In the genomic region with DNA sequence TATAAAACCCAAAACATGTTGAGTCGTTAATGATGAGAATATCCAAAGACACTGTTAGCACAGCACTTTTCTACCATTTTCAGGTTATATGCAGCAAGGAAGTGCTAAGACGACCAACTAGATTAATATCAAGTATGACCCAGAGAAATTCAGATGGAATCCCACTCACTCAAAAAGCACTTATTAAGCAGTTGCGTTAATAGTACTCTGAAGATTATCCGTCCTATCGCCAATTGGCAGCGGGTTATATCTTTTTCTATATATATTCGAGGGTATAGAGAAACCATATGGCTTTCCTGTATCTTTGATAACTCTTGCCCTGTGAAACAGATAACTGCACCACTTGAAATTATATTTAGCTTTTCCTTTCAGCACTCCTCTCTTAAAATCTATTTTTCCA, we compare ENCODE assay signal across 8 cellular contexts. TPM values are rescaled to one million over a fixed set of nuclear protein-coding genes. Genes with fewer than 3 reads are reported as not detected.
DNase-seq lines count a peak whose midpoint lies in the region; ATAC-seq and TF ChIP-seq lines count a peak whose summit lies in the region.

No MANE protein-coding gene starts in this region.

- H3K79me2 ChIP-seq in ACC112 (ENCODE audit: control insufficient read depth, insufficient read depth, low read length, unreplicated experiment), result peaks cover 55% of the 10 kb centered on the region

- H3K4me1 Mint-ChIP-seq in MCF 10A (ENCODE audit: insufficient read depth, unreplicated experiment), result peaks cover 16% of the 10 kb centered on the region

- CTCF ChIA-PET in MCF 10A (lab: Yijun Ruan, JAX) (interaction anchor here (0.6 to 1.6 kb wide), 4 partner anchors 11 to 298 kb away, joined by 5 to 7 read pairs (median 6); no protein-coding TSS in a partner anchor), GM10248 (lab: Yijun Ruan, JAX) (interaction anchor here (1.3 to 4.9 kb wide), 5 partner anchors 10 to 347 kb away, joined by 6 to 55 read pairs (median 16); partner anchors contain the start of gene GOSR1)

- no peaks in the 10 kb centered on the region for H3K36me3 ChIP-seq in ACC112 (ENCODE audit: insufficient read depth, low read length)
- peaks cover 4% of the 10 kb centered on the region for H3K36me3 ChIP-seq in HUES6 (ENCODE audit: control insufficient read depth, insufficient read depth, low read length)
- no peaks in the 10 kb centered on the region for H3K36me3 ChIP-seq in mucosa of stomach (ENCODE audit: control insufficient read depth, insufficient read depth, low read length)

- H3K9me3 ChIP-seq in HUES6 (ENCODE audit: control insufficient read depth, insufficient read depth, low read depth, low read length) (no peaks in the 10 kb centered on the region), mucosa of stomach (ENCODE audit: control insufficient read depth, low read length) (no peaks in the 10 kb centered on the region)

- no peak for ATAC-seq in sciatic nerve
- ATAC-seq in HG03108 (IDR thresholded peaks at IDR 0.05; ENCODE audit: unreplicated experiment), result no peak

- peak overlapping the region; percentile 90 for H2AFZ ChIP-seq in ACC112 (ENCODE audit: low read length, unreplicated experiment)

- H3K9ac ChIP-seq in HUES6 (ENCODE audit: low read length) (peak overlapping the region; percentile 79), mucosa of stomach (ENCODE audit: low read length) (peak overlapping the region; percentile 84)

- H3K4me3 Mint-ChIP-seq in MCF 10A (ENCODE audit: unreplicated experiment), result peak overlapping the region; percentile 100

- TSS peak; percentile 32 for BruUV-seq in MCF 10A (replicated peaks; lab: Mats Ljungman, UMichigan)

- H3K27ac ChIP-seq in ACC112 (ENCODE audit: low read depth, low read length) (no peak overlapping the region), HUES6 (ENCODE audit: low read depth, low read length) (no peak overlapping the region)

- intact Hi-C loops in MCF 10A (cut with micrococcal nuclease) (loop anchor here (5.0 kb wide), 1 partner anchor 481 kb away; no protein-coding TSS in a partner anchor), sciatic nerve (cut with DNase I) (no loop called here)

- peaks cover 14% of the 10 kb centered on the region for H3K36me3 Mint-ChIP-seq in MCF 10A (ENCODE audit: insufficient read depth, unreplicated experiment)

- H3K27ac Mint-ChIP-seq in MCF 10A (ENCODE audit: low read depth, unreplicated experiment), result peak overlapping the region; percentile 83

- TF ChIP-seq CTCF in MCF 10A (IDR thresholded peaks at IDR 0.05; ENCODE audit: unreplicated experiment) (no peak), GM10248 (IDR thresholded peaks at IDR 0.05; ENCODE audit: control extremely low read depth, extremely low read depth, low read depth, missing control alignments) (no peak)

- H3K4me1 ChIP-seq in ACC112 (ENCODE audit: control insufficient read depth, insufficient read depth, low read length, unreplicated experiment) (peaks cover 10% of the 10 kb centered on the region), HUES6 (ENCODE audit: control insufficient read depth, insufficient read depth, low read length) (peaks cover 11% of the 10 kb centered on the region; the same call in 1 of the 2 replicates), mucosa of stomach (ENCODE audit: control insufficient read depth, insufficient read depth, low read length) (peaks cover 7% of the 10 kb centered on the region)

- H3K27me3 ChIP-seq in ACC112 (ENCODE audit: insufficient read depth, low read length), result no peaks in the 10 kb centered on the region
- no peaks in the 10 kb centered on the region for H3K27me3 ChIP-seq in HUES6 (ENCODE audit: control insufficient read depth, insufficient read depth, low read length)
- no peaks in the 10 kb centered on the region for H3K27me3 ChIP-seq in mucosa of stomach (ENCODE audit: control insufficient read depth, insufficient read depth, low read length)

- DNase-seq in MCF 10A (ENCODE audit: unreplicated experiment) (no peak), sciatic nerve (ENCODE audit: low spot score) (no peak), GM10248 (ENCODE audit: extremely low spot score) (no peak)
- DNase-seq in activated effector memory CD4-positive, alpha-beta T cell treated with Interleukin-2 at 50 U/mL for 16 hours, result no peak

- no peaks in the 10 kb centered on the region for H3K9me3 Mint-ChIP-seq in MCF 10A (ENCODE audit: unreplicated experiment)

- peak overlapping the region; percentile 90 for H3K4me3 ChIP-seq in ACC112 (ENCODE audit: low read depth, low read length)
- peak overlapping the region; percentile 79 for H3K4me3 ChIP-seq in HUES6 (ENCODE audit: low read depth, low read length)
- peak overlapping the region; percentile 95 for H3K4me3 ChIP-seq in mucosa of stomach (ENCODE audit: low read length)

- no peaks in the 10 kb centered on the region for H3K27me3 Mint-ChIP-seq in MCF 10A (ENCODE audit: insufficient read depth, unreplicated experiment)

- POLR2A ChIA-PET in MCF 10A (lab: Yijun Ruan, JAX) (interaction anchor here (1.1 to 2.5 kb wide), 8 partner anchors 9 to 346 kb away, joined by 3 to 17 read pairs (median 6); partner anchors contain the start of genes ATAD5, GOSR1 and RNF135), GM10248 (lab: Yijun Ruan, JAX) (no interaction called here)

RNA-seq across cellular contexts. Expression of gene CRLF3, which starts 1.1 kb away (rescaled TPM):
- 14.7 and 15.0 TPM in 2 replicates for total RNA-seq in MCF 10A (2022)
- total RNA-seq in sciatic nerve, result 15.5 TPM

RNA-seq across cellular contexts. Expression of gene ATAD5, which starts 8.3 kb away (rescaled TPM):
- total RNA-seq in MCF 10A (2022), result 2.8 and 3.6 TPM in 2 replicates
- total RNA-seq in sciatic nerve, result 1.5 TPM
